ENCODE assay signal across 21 cellular contexts in the genomic region with DNA sequence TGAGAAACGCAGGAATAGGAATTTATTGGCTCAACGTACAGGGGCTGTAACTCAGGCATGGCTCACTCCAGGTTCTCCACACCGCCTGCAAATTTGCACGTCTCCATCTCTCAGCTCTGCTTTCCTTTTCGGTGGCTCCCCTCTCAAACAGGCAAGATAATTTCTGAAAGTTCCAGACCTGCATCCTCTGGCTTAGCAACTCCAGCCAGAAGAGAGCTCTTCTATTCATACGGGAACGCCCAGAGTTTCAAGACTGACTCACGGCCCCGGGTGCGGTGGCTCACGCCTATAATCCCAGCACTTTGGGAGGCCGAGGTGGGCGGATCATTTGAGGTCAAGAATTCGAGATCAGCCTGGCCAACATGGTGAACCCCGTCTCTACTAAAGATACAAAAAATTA.
DNase-seq lines count a peak whose midpoint lies in the region; ATAC-seq and TF ChIP-seq lines count a peak whose summit lies in the region.
"Had no signal": no experiment of that assay in that cellular context is flagged by ENCODE, and none has a peak within 500 bp of the region (broad histone marks: within the 10 kb centered on the region; RNA-seq: fewer than 3 reads in every experiment).

No MANE protein-coding gene starts in this region.

- ATAC-seq in RWPE2 (ENCODE audit: low read depth) (peak; percentile 69), HG03108 (IDR thresholded peaks at IDR 0.05; ENCODE audit: unreplicated experiment) (no peak), GM19395 (IDR thresholded peaks at IDR 0.05; ENCODE audit: unreplicated experiment) (no peak), GM21786 (IDR thresholded peaks at IDR 0.05; ENCODE audit: unreplicated experiment) (no peak)
- ATAC-seq: GM23338, HepG2, T-cell had no signal

- no peak for TF ChIP-seq EP300 in esophagus muscularis mucosa (IDR thresholded peaks at IDR 0.05)

- H3K27me3 ChIP-seq in MG63: peaks cover 9% of the 10 kb centered on the region
- H3K27me3 ChIP-seq in RWPE2 (ENCODE audit: insufficient read depth, poor library complexity, severe bottlenecking): no peaks in the 10 kb centered on the region
- peaks cover 0 to 11% (median 0%) of the 10 kb centered on the region in 4 donors for H3K27me3 ChIP-seq in esophagus muscularis mucosa

- H3K4me1 ChIP-seq in RWPE2 (ENCODE audit: insufficient read depth, poor library complexity, severe bottlenecking) (peaks cover 60% of the 10 kb centered on the region), esophagus muscularis mucosa (no peaks in the 10 kb centered on the region)

- whole genome bisulfite sequencing in esophagus muscularis mucosa: 79% methylated on average over 14 of the region's 15 CpGs

- TF ChIP-seq CTCF in RWPE2 (IDR thresholded peaks at IDR 0.05; ENCODE audit: poor library complexity, severe bottlenecking): no peak
- no peak for TF ChIP-seq CTCF in esophagus muscularis mucosa (IDR thresholded peaks at IDR 0.05)

- intact Hi-C loops in esophagus muscularis mucosa (cut with DNase I): no loop called here

- H3K36me3 ChIP-seq in MG63 (no peaks in the 10 kb centered on the region), RWPE2 (ENCODE audit: low read depth) (0 out of 2 replicates have a peak, but pooled peaks cover 1% of the 10 kb centered on the region), esophagus muscularis mucosa (no peaks in the 10 kb centered on the region)

- H3K4me3 ChIP-seq in MG63 (no peak overlapping the region), RWPE2 (ENCODE audit: severe bottlenecking) (no peak overlapping the region), esophagus muscularis mucosa (no peak overlapping the region)
- H3K4me3 ChIP-seq: GM23338 had no signal

- H3K9me3 ChIP-seq in MG63 (peaks cover 2% of the 10 kb centered on the region; the same call in 1 of the 2 replicates), RWPE2 (ENCODE audit: severe bottlenecking) (peaks cover 4% of the 10 kb centered on the region), esophagus muscularis mucosa (no peaks in the 10 kb centered on the region)

- H3K27ac ChIP-seq in RWPE2 (ENCODE audit: poor library complexity, severe bottlenecking) (peak overlapping the region; percentile 97), esophagus muscularis mucosa (replicated peaks in 1 of 4) (no peak overlapping the region)

- TF ChIP-seq POLR2A in esophagus muscularis mucosa (IDR thresholded peaks at IDR 0.05; ENCODE audit: low read depth): no peak

- DNase-seq in Daoy (ENCODE audit: low read depth) (peak; percentile 42), MG63 (peak; percentile 60), RWPE2 (ENCODE audit: low spot score) (peak; percentile 89), esophagus muscularis mucosa (ENCODE audit: extremely low spot score) (peak; percentile 55), NOMO-1 treated with dmso at 0.1 percent for 144 hours (lab: John Stamatoyannopoulos, UW; ENCODE audit: unreplicated experiment) (no peak)
- DNase-seq: 8988T, ACHN, DMS153, HCEC 1CT, Karpas-422, NCI-H1694, NCI-H2029 treated with DMSO at 0.1 percent for 48 hours, NCI-H526 treated with DMSO at 0.1 percent for 48 hours, OCI-M1, Right ventricle myocardium superior, T-cell had no signal
